9 cellular contexts compared by ENCODE assay signal in the genomic region with DNA sequence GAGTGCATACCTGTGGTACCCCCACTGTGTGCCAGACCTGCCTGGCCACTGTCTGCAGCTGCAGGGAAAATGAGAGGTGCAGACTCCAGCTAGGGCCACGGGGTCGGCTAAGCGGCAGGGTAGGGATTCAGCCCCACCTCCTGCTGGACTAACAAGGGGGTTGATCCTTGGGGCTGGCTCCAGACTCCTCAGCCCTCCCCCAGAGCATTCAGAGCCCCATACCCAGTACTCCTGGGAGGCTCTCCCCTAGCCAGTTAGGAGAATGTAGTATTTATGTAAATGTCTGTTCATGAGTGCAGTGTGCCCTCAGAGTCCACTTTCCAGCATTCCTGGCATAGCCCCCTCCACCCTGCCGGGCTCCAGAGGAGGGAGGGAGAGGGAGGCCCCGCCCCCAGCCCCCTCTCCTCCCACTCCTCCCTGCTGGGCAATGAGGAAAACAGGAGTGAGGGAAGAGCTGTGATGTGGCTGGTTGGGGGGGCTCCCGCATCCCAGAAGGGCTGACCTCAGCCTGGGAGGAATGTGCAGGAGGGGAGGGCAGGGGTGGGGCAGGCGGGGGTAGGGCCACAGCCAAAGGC. TPM values are rescaled to one million over a fixed set of nuclear protein-coding genes. Genes with fewer than 3 reads are reported as not detected.
DNase-seq lines count a peak whose midpoint lies in the region; ATAC-seq lines count a peak whose summit lies in the region.
"Had no signal": no experiment of that assay in that cellular context is flagged by ENCODE, and none has a peak within 500 bp of the region (broad histone marks: within the 10 kb centered on the region; RNA-seq: fewer than 3 reads in every experiment).

No MANE protein-coding gene starts in this region.

- peak overlapping the region; percentile 9 for H3K9ac ChIP-seq in muscle layer of colon (ENCODE audit: low read length)

- peaks cover 9 to 30% of the 10 kb centered on the region in 2 donors for H3K4me1 ChIP-seq in esophagus (ENCODE audit: control insufficient read depth in 2 of 2, insufficient read depth in 2 of 2, low read length in 1 of 2)
- peaks cover 64% of the 10 kb centered on the region for H3K4me1 ChIP-seq in muscle layer of colon (ENCODE audit: insufficient read depth, low read length)

- WGBS in esophagus, 2 donors, result 26 to 35% methylated on average over 7 of the region's 7 CpGs

- H3K27ac ChIP-seq in esophagus (ENCODE audit: low read depth in 2 of 2, low read length in 1 of 2) (peak overlapping the region; percentile 69 to 84), muscle layer of colon (ENCODE audit: low read depth, low read length) (peak overlapping the region; percentile 82)

- H3K4me3 ChIP-seq in esophagus (ENCODE audit: low read depth in 1 of 2, low read length in 2 of 2) (no peak overlapping the region), muscle layer of colon (ENCODE audit: low read depth in 1 of 2, low read length in 2 of 2) (no peak overlapping the region)
- H3K4me3 ChIP-seq: GM12878 had no signal

- H3K36me3 ChIP-seq in esophagus (ENCODE audit: control insufficient read depth in 2 of 2, insufficient read depth in 2 of 2, low read length in 1 of 2), result no peaks in the 10 kb centered on the region
- no peaks in the 10 kb centered on the region for H3K36me3 ChIP-seq in muscle layer of colon (ENCODE audit: insufficient read depth, low read length)

- H3K9me3 ChIP-seq in esophagus (ENCODE audit: control insufficient read depth in 2 of 2, insufficient read depth in 1 of 2, low read depth in 1 of 2, low read length in 1 of 2) (no peaks in the 10 kb centered on the region), muscle layer of colon (ENCODE audit: low read length) (no peaks in the 10 kb centered on the region)

- in situ Hi-C loops in KBM-7 (cut with MboI; ENCODE audit: low pct_unique_long_range_greater_than_20kb, low sequenced_read_pairs), result no loop called here

- DNase-seq in AG20443 (ENCODE audit: low spot score) (peak; percentile 95), NCI-H82 (lab: John Stamatoyannopoulos, UW) (peak; percentile 75), NCI-H524 (lab: John Stamatoyannopoulos, UW) (no peak), KBM-7 (no peak)
- no peak for DNase-seq in stimulated activated CD4-positive, alpha-beta T cell treated with anti-CD3 and anti-CD28 coated beads, Interleukin-2, amount 100 ng/mL, for 24 hours

- H3K27me3 ChIP-seq in esophagus (ENCODE audit: control insufficient read depth in 1 of 2, insufficient read depth in 2 of 2, low read length in 2 of 2), result no peaks in the 10 kb centered on the region
- H3K27me3 ChIP-seq in muscle layer of colon (ENCODE audit: control insufficient read depth in 1 of 2, insufficient read depth in 2 of 2, low read length in 2 of 2), result no peaks in the 10 kb centered on the region

- ATAC-seq in HG03108 (IDR thresholded peaks at IDR 0.05; ENCODE audit: unreplicated experiment), result no peak
- ATAC-seq: GM12878 had no signal

RNA-seq across cellular contexts. Expression of a gene that starts 4.5 kb away (rescaled TPM):
- polyA plus RNA-seq in esophagus, result 1 to 10 TPM; 5.2 to 7.8 TPM

RNA-seq across cellular contexts. Expression of a gene that starts 14.4 kb away (rescaled TPM):
- polyA plus RNA-seq in esophagus, result under 1 TPM; 0.07 to 0.16 TPM

RNA-seq across cellular contexts. Expression of a gene that starts 27.8 kb away (rescaled TPM):
- 10 to 100 TPM; 65.6 to 69.5 TPM for polyA plus RNA-seq in esophagus

RNA-seq across cellular contexts. Expression of a gene that starts 28.5 kb away (rescaled TPM):
- 10 to 100 TPM; 52.2 to 61.8 TPM for polyA plus RNA-seq in esophagus

RNA-seq across cellular contexts. Expression of a gene that starts 34.7 kb away (rescaled TPM):
- 1 to 10 TPM; 3.4 to 5.1 TPM for polyA plus RNA-seq in esophagus

Comparison
In these comparisons a context has a peak if more than half of its experiments do, and no peak if none do; other contexts are left out.
1. DNase-seq: peak in AG20443 (single experiment) and NCI-H82 (single experiment); none in stimulated activated CD4-positive, alpha-beta T cell treated with anti-CD3 and anti-CD28 coated beads, Interleukin-2, amount 100 ng/mL, for 24 hours (0 of 2), NCI-H524 (0 of 2) and KBM-7 (single experiment).